In the genomic region with DNA sequence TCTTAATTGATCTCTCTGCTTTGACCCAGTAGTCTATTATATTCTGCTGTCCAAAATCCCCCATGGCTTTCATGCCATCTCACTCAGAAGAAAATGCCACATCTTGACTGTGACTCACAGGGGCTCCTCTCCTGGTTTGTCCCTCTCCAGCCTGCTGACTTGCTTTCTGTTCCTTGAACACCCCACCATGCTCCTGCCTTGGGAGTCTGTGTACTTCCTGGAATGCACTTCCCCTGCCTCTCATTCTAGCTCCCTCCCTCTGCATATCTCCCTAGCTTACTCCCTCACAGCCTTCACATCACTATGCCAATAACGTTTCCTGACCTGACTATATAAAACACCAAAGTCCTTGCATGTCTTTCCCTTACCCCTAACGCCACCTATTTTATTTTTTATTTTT, we compare ENCODE assay signal across 1 cellular context.
TF ChIP-seq lines count a peak whose summit lies in the region.

No MANE protein-coding gene starts in this region.

TF ChIP-seq in HepG2, 621 proteins besides CTCF, POLR2A, EP300 and RAD21 (continued from another document):
- TF ChIP-seq ASH2L (IDR thresholded peaks at IDR 0.05; ENCODE audit: insufficient read length, low read depth, low read length) (no peak), ZNF883 (CRISPR knock-in tag; IDR thresholded peaks at IDR 0.05; ENCODE audit: not compliant biosample characterization) (no peak), AKAP8 (CRISPR knock-in tag; IDR thresholded peaks at IDR 0.05) (no peak)
